7 cellular contexts compared by ENCODE assay signal in the genomic region with DNA sequence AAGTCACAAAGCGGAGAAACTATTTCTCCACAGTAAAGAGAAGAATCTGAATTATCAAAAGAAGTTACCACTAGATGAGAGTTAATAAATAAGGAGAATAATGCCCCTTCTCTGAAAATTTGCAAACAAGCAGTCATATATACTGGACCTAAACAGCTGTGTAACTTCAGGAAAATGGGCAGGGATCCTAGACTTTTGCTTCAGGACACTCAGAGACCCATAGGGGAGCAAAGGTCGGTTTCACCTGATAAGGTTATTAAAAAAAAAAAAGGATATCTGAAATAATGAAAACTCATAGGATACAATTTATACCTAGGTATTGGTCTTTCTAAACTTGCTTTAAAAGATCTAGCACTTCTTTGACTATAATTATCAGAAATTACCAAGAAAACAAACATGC.
"Had no signal": no experiment of that assay in that cellular context is flagged by ENCODE, and none has a peak within 500 bp of the region (broad histone marks: within the 10 kb centered on the region; RNA-seq: fewer than 3 reads in every experiment).

No MANE protein-coding gene starts in this region.

- H3K4me1 ChIP-seq: HAP-1 had no signal

- H3K9ac ChIP-seq: GM23248 had no signal

- H3K9me3 ChIP-seq: HAP-1 had no signal

- H2AFZ ChIP-seq: GM23248 had no signal

- H3K36me3 ChIP-seq: HAP-1 had no signal

- ATAC-seq: HCT116 had no signal

- H3K27ac ChIP-seq: GM23248 had no signal

- DNase-seq: GM23248, GOT3, H7, HFFc6, KBM-7 had no signal

- H3K4me3 ChIP-seq: GM23248, HAP-1 had no signal
